ENCODE assay signal across 2 cellular contexts in the genomic region with DNA sequence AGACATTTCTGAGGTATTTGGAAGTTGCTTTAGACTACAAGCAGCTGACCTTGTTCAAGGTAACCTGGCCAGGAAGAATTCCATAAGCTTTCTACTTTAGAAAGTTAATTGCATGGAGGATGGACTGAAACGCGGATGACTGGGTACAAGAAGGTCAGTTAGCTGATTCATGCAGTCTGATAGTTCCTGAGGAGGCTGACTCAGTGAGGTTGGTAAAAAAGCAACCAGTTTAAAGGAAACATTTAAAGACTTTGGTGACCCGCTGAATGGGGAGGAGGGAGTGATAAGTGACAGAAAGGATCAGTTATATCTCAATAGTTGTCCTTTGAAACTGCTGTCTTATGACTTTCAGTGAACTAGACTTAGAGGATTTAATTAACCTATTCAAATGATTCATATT.
TF ChIP-seq lines count a peak whose summit lies in the region.

No MANE protein-coding gene starts in this region.

TF ChIP-seq in HCT116, 20 proteins besides CTCF, POLR2A, EP300 and RAD21 (continued from another document):
- TF ChIP-seq ZBTB33 (IDR thresholded peaks at IDR 0.05; ENCODE audit: extremely low read depth, insufficient replicate concordance, low read length) (no peak), SP1 (IDR thresholded peaks at IDR 0.05; ENCODE audit: low read depth) (no peak), CBX3 (IDR thresholded peaks at IDR 0.05; ENCODE audit: low read depth) (no peak), MAX (IDR thresholded peaks at IDR 0.05) (no peak)
- TF ChIP-seq, protein P1, sequence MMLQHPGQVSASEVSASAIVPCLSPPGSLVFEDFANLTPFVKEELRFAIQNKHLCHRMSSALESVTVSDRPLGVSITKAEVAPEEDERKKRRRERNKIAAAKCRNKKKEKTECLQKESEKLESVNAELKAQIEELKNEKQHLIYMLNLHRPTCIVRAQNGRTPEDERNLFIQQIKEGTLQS (IDR thresholded peaks at IDR 0.05) = no peak

TF ChIP-seq in endothelial cell of umbilical vein, 7 proteins besides CTCF, POLR2A, EP300 and RAD21 (continued from another document):
- TF ChIP-seq FOS (IDR thresholded peaks at IDR 0.05; ENCODE audit: borderline replicate concordance, insufficient read depth, low read length) = peak; percentile 58
